Comparison of ENCODE assay signal across 12 cellular contexts in the genomic region with DNA sequence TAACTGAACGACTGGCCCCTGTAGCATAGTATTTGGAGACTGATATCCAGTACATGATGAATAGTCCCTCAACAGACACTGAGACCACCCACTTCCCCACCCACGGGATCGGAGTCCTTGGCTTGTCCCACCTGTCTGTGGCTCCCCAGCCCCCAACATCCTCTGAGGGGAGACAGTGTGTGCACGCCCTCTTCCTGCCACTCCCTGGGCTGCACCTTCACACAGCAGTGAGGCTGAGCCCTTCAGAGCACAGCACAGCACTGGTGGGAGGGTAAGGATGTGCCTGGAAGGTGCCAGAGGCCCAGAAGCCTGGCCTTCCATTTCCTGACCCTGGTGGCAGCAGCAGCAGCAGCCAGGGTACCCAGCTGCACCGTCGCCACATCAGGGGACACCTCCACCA. TPM values are rescaled to one million over a fixed set of nuclear protein-coding genes. Genes with fewer than 3 reads are reported as not detected.
DNase-seq lines count a peak whose midpoint lies in the region; ATAC-seq and TF ChIP-seq lines count a peak whose summit lies in the region.
"Had no signal": no experiment of that assay in that cellular context is flagged by ENCODE, and none has a peak within 500 bp of the region (broad histone marks: within the 10 kb centered on the region; RNA-seq: fewer than 3 reads in every experiment).

No MANE protein-coding gene starts in this region.

- CTCF ChIA-PET in activated CD4-positive, alpha-beta T cell treated with anti-CD3 and anti-CD28 coated beads for 36 hours (lab: Charles Lee): no interaction called here
- CTCF ChIA-PET in OCI-LY7 (lab: Charles Lee; ENCODE audit: unreplicated experiment): no interaction called here

- H3K4me1 Mint-ChIP-seq in activated CD4-positive, alpha-beta T cell treated with anti-CD3 and anti-CD28 coated beads for 36 hours: peaks cover 11% of the 10 kb centered on the region
- peaks cover 17% of the 10 kb centered on the region for H3K4me1 Mint-ChIP-seq in activated naive CD8-positive, alpha-beta T cell (ENCODE audit: low read depth)

- TF ChIP-seq CTCF in OCI-LY7 (conservative IDR thresholded peaks at IDR 0.05; ENCODE audit: low read length) (peak; percentile 68), coronary artery (IDR thresholded peaks at IDR 0.05) (no peak)

- peaks cover 12% of the 10 kb centered on the region for H3K4me1 ChIP-seq in OCI-LY7 (ENCODE audit: insufficient read depth, low read length, poor library complexity, severe bottlenecking)

- H3K4me3 Mint-ChIP-seq in activated CD4-positive, alpha-beta T cell treated with anti-CD3 and anti-CD28 coated beads for 36 hours: no peak overlapping the region
- peak overlapping the region; percentile 23 for H3K4me3 Mint-ChIP-seq in activated naive CD8-positive, alpha-beta T cell

- POLR2A ChIA-PET in activated CD4-positive, alpha-beta T cell treated with anti-CD3 and anti-CD28 coated beads for 36 hours (lab: Charles Lee): no interaction called here
- POLR2A ChIA-PET in OCI-LY7 (lab: Charles Lee): no interaction called here

- no peaks in the 10 kb centered on the region for H3K9me3 Mint-ChIP-seq in activated CD4-positive, alpha-beta T cell treated with anti-CD3 and anti-CD28 coated beads for 36 hours (ENCODE audit: low read depth)
- H3K9me3 Mint-ChIP-seq in activated naive CD8-positive, alpha-beta T cell (ENCODE audit: low read depth): no peaks in the 10 kb centered on the region

- H3K9me2 ChIP-seq in OCI-LY7 (ENCODE audit: insufficient read depth, low read length): no peaks in the 10 kb centered on the region

- intact Hi-C loops in activated CD4-positive, alpha-beta T cell treated with anti-CD3 and anti-CD28 coated beads for 36 hours (cut with DNase I, micrococcal nuclease): no loop called here
- intact Hi-C loops in OCI-LY7 (cut with micrococcal nuclease; ENCODE audit: unreplicated experiment): loop anchor here (5.0 kb wide), 1 partner anchor 138 kb away; no protein-coding TSS in a partner anchor

- peak; percentile 20 for DNase-seq in activated CD4-positive, alpha-beta T cell treated with anti-CD3 and anti-CD28 coated beads for 36 hours
- no peak for DNase-seq in activated CD4-positive, alpha-beta T cell treated with anti-CD3 and anti-CD28 coated beads for 48 hours
- DNase-seq in OCI-LY7 (ENCODE audit: low spot score): peak; percentile 57
- peak; percentile 13 to 18 for DNase-seq in stimulated activated CD8-positive, alpha-beta memory T cell treated with anti-CD3 and anti-CD28 coated beads, Interleukin-15, amount 100 ng/mL, for 4 hours (ENCODE audit: low read depth in 2 of 2)
- no peak for DNase-seq in HPDE6-E6E7 (ENCODE audit: extremely low spot score)
- no peak for DNase-seq in coronary artery (ENCODE audit: low spot score)
- DNase-seq: cerebellar nuclear complex had no signal

- H3K4me3 ChIP-seq in OCI-LY7 (ENCODE audit: low read depth, low read length, poor library complexity, severe bottlenecking) (no peak overlapping the region), coronary artery (no peak overlapping the region)

- peak overlapping the region; percentile 70 for H3K27ac Mint-ChIP-seq in activated CD4-positive, alpha-beta T cell treated with anti-CD3 and anti-CD28 coated beads for 36 hours
- peak overlapping the region; percentile 61 for H3K27ac Mint-ChIP-seq in activated naive CD8-positive, alpha-beta T cell
- H3K27ac Mint-ChIP-seq: progenitor cell of endocrine pancreas had no signal

- H3K27ac ChIP-seq in OCI-LY7 (ENCODE audit: low read depth, low read length, poor library complexity, severe bottlenecking) (no peak overlapping the region), coronary artery (no peak overlapping the region)
- H3K27ac ChIP-seq: 22Rv1, KMS-11 had no signal

- ATAC-seq in activated CD4-positive, alpha-beta T cell treated with anti-CD3 and anti-CD28 coated beads for 36 hours: peak; percentile 53
- no peak for ATAC-seq in HG03442 (IDR thresholded peaks at IDR 0.05; ENCODE audit: unreplicated experiment)

- H3K36me3 Mint-ChIP-seq in activated CD4-positive, alpha-beta T cell treated with anti-CD3 and anti-CD28 coated beads for 36 hours (ENCODE audit: low read depth): peaks cover 44% of the 10 kb centered on the region
- peaks cover 5% of the 10 kb centered on the region for H3K36me3 Mint-ChIP-seq in activated naive CD8-positive, alpha-beta T cell

- no peaks in the 10 kb centered on the region for H4K20me1 ChIP-seq in OCI-LY7 (ENCODE audit: insufficient read depth, low read length)

- no peak overlapping the region for H3K4me2 ChIP-seq in OCI-LY7 (ENCODE audit: low read length)
- H3K4me2 ChIP-seq: KMS-11 had no signal

- no peaks in the 10 kb centered on the region for H3K27me3 Mint-ChIP-seq in activated CD4-positive, alpha-beta T cell treated with anti-CD3 and anti-CD28 coated beads for 36 hours
- no peaks in the 10 kb centered on the region for H3K27me3 Mint-ChIP-seq in activated naive CD8-positive, alpha-beta T cell
- H3K27me3 Mint-ChIP-seq: progenitor cell of endocrine pancreas had no signal

- peaks cover 84% of the 10 kb centered on the region for H3K36me3 ChIP-seq in OCI-LY7 (ENCODE audit: insufficient read depth, low read length)

- H2AFZ ChIP-seq in OCI-LY7 (ENCODE audit: low read length): no peak overlapping the region

- H3K79me2 ChIP-seq in OCI-LY7 (ENCODE audit: insufficient read depth, low read depth, low read length): no peaks in the 10 kb centered on the region

- no TSS peak for BruUV-seq in OCI-LY7 (replicated peaks; lab: Mats Ljungman, UMichigan)

- no peaks in the 10 kb centered on the region for H3K9me3 ChIP-seq in OCI-LY7 (ENCODE audit: low read length)

RNA-seq across cellular contexts. Expression of gene DNASE1, which starts 11.0 kb away (rescaled TPM):
- 10 to 100 TPM; 10.1 to 11.3 TPM for total RNA-seq in activated CD4-positive, alpha-beta T cell treated with anti-CD3 and anti-CD28 coated beads for 36 hours
- 38.3 and 45.5 TPM in 2 replicates for total RNA-seq in OCI-LY7 (2014; rRNA removed; shearing (Covaris generic))
- total RNA-seq in OCI-LY7 (2022): 75.4 and 84.8 TPM in 2 replicates

RNA-seq across cellular contexts. Expression of gene TRAP1, which starts 51.8 kb away (rescaled TPM):
- total RNA-seq in activated CD4-positive, alpha-beta T cell treated with anti-CD3 and anti-CD28 coated beads for 36 hours: 100 to 1,000 TPM; 306 to 360 TPM
- total RNA-seq in OCI-LY7 (2014; rRNA removed; shearing (Covaris generic)): 155 and 242 TPM in 2 replicates
- total RNA-seq in OCI-LY7 (2022): 185 TPM in 2 replicates

RNA-seq across cellular contexts. Expression of gene SLX4, which starts 54.1 kb away (rescaled TPM):
- total RNA-seq in activated CD4-positive, alpha-beta T cell treated with anti-CD3 and anti-CD28 coated beads for 36 hours: 10 to 100 TPM; 10.7 to 11.7 TPM
- total RNA-seq in OCI-LY7 (2014; rRNA removed; shearing (Covaris generic)): 13.2 and 13.7 TPM in 2 replicates
- 35.7 and 40.0 TPM in 2 replicates for total RNA-seq in OCI-LY7 (2022)

Comparison
In these comparisons a context has a peak if more than half of its experiments do, and no peak if none do; other contexts are left out.
1. DNase-seq: peak in activated CD4-positive, alpha-beta T cell treated with anti-CD3 and anti-CD28 coated beads for 36 hours (single experiment), OCI-LY7 (single experiment) and stimulated activated CD8-positive, alpha-beta memory T cell treated with anti-CD3 and anti-CD28 coated beads, Interleukin-15, amount 100 ng/mL, for 4 hours (2 of 2); none in activated CD4-positive, alpha-beta T cell treated with anti-CD3 and anti-CD28 coated beads for 48 hours (single experiment), HPDE6-E6E7 (single experiment) and coronary artery (single experiment).